Comparison of ENCODE assay signal across 27 cellular contexts in genomic region chr3:103730744-103731143, GRCh38.
"Had no signal": no experiment of that assay in that cellular context is flagged by ENCODE, and none has a peak within 500 bp of the region (broad histone marks: within the 10 kb centered on the region; RNA-seq: fewer than 3 reads in every experiment).

No MANE protein-coding gene starts in this region.

- H3K27ac ChIP-seq: stomach, suprapubic skin, testis, thoracic aorta, thyroid gland, tibial artery, tibial nerve, transverse colon, upper lobe of left lung, upper lobe of right lung, uterus, vagina had no signal

- H3K27me3 ChIP-seq: stomach, suprapubic skin, testis, thyroid gland, tibial artery, tibial nerve, transverse colon, upper lobe of left lung, upper lobe of right lung, uterus, vagina had no signal

- DNase-seq: stimulated activated CD4-positive, alpha-beta T cell treated with anti-CD3 and anti-CD28 coated beads, Interleukin-2, amount 100 ng/mL, for 48 hours; stimulated activated CD4-positive, alpha-beta T cell treated with anti-CD3 and anti-CD28 coated beads, Interleukin-4, amount 100 ng/mL, for 1 hour; stimulated activated CD4-positive, alpha-beta T cell treated with anti-CD3 and anti-CD28 coated beads, Interleukin-4, amount 100 ng/mL, for 24 hours; stimulated activated CD4-positive, alpha-beta T cell treated with anti-CD3 and anti-CD28 coated beads, Interleukin-4, amount 100 ng/mL, for 4 hours; stimulated activated CD8-positive, alpha-beta memory T cell treated with anti-CD3 and anti-CD28 coated beads, Interleukin-4, amount 100 ng/mL, for 48 hours; stimulated activated naive B cell treated with anti-CD40 and anti-IgM and Interleukin-4, amounts not matched to agents 10 μg/mL and 1 μg/mL and 100 μg/mL, for 72 hours; stimulated activated naive CD4-positive, alpha-beta T cell; stimulated activated naive CD4-positive, alpha-beta T cell treated with Interleukin-2 at 50 U/mL for 16 hours; stimulated activated naive CD8-positive, alpha-beta T cell treated with anti-CD3 and anti-CD28 coated beads, Interleukin-15, amount 100 ng/mL, for 72 hours; stimulated activated naive CD8-positive, alpha-beta T cell treated with anti-CD3 and anti-CD28 coated beads, Interleukin-15, Interleukin-2, amounts not matched to agents 100 U/mL and 50 U/mL, for 24 hours; stomach; substantia nigra; testis; thyroid gland; tibial artery; transverse colon; trophoblast cell; upper lobe of left lung; upper lobe of right lung; uterus had no signal

- H3K36me3 ChIP-seq: stomach, suprapubic skin, thoracic aorta, thyroid gland, tibial artery, tibial nerve, transverse colon, upper lobe of left lung, upper lobe of right lung, vagina had no signal

- H3K4me1 ChIP-seq: stomach, suprapubic skin, testis, thyroid gland, tibial artery, tibial nerve, transverse colon, upper lobe of left lung, upper lobe of right lung, uterus, vagina had no signal

- ATAC-seq: stimulated activated effector memory CD8-positive, alpha-beta T cell treated with anti-CD3 and anti-CD28 coated beads, Interleukin-12 subunit alpha, Interleukin-12 subunit beta, amount 100 ng/mL, for 72 hours; stimulated activated memory B cell treated with anti-CD40 and anti-IgM and Interleukin-4, amounts not matched to agents 10 μg/mL and 1 μg/mL and 100 μg/mL, for 72 hours; stimulated activated naive B cell treated with anti-CD40 and anti-IgM and Interleukin-4, amounts not matched to agents 10 μg/mL and 1 μg/mL and 100 μg/mL, for 72 hours; stimulated activated naive CD8-positive, alpha-beta T cell treated with anti-CD3 and anti-CD28 coated beads, Interleukin-15, amount 100 ng/mL, for 72 hours; stimulated activated naive CD8-positive, alpha-beta T cell treated with anti-CD3 and anti-CD28 coated beads, Interleukin-15, Interleukin-2, amounts not matched to agents 100 U/mL and 50 U/mL, for 24 hours; upper lobe of right lung had no signal

- H3K4me3 ChIP-seq: stomach, suprapubic skin, testis, thoracic aorta, thyroid gland, tibial artery, tibial nerve, transverse colon, upper lobe of left lung, upper lobe of right lung, uterus, vagina had no signal

- FAIRE-seq: urothelium cell line had no signal

- H3K9me3 ChIP-seq: stomach, suprapubic skin, testis, thoracic aorta, thyroid gland, tibial artery, tibial nerve, transverse colon, upper lobe of left lung, upper lobe of right lung, uterus, vagina had no signal
